1 cellular context compared by ENCODE assay signal in genomic region chr17:13362341-13363122, GRCh38.
TF ChIP-seq lines count a peak whose summit lies in the region.

No MANE protein-coding gene starts in this region.

TF ChIP-seq in SK-N-SH treated with all-trans-retinoic acid at 6 μM for 48 hours, 23 proteins besides CTCF, POLR2A, EP300 and RAD21 (continued from another document):
- TF ChIP-seq ARNTL (CRISPR knock-in tag; IDR thresholded peaks at IDR 0.05; ENCODE audit: borderline replicate concordance, low read depth), result no peak
- no peak for TF ChIP-seq BACH2 (CRISPR knock-in tag; IDR thresholded peaks at IDR 0.05; ENCODE audit: borderline replicate concordance)
- TF ChIP-seq ZC3H10 (CRISPR knock-in tag; IDR thresholded peaks at IDR 0.05), result no peak
- TF ChIP-seq OSR1 (CRISPR knock-in tag; IDR thresholded peaks at IDR 0.05), result no peak
TF ChIP-seq in SK-N-SH treated with all-trans-retinoic acid at 6 μM for 48 hours: peak in this region for 0.
